Comparison of ENCODE assay signal across 11 cellular contexts in genomic region chr6:107080036-107080435, GRCh38. TPM values are rescaled to one million over a fixed set of nuclear protein-coding genes. Genes with fewer than 3 reads are reported as not detected.
DNase-seq lines count a peak whose midpoint lies in the region; FAIRE-seq and TF ChIP-seq lines count a peak whose summit lies in the region.
"Had no signal": no experiment of that assay in that cellular context is flagged by ENCODE, and none has a peak within 500 bp of the region (broad histone marks: within the 10 kb centered on the region; RNA-seq: fewer than 3 reads in every experiment).

No MANE protein-coding gene starts in this region.

- TF ChIP-seq CTCF in CD14-positive monocyte (IDR thresholded peaks at IDR 0.05) (peak; percentile 22), GM12872 (IDR thresholded peaks at IDR 0.05; ENCODE audit: insufficient read depth, low read depth, low read length) (peak; percentile 39; the same call in 2 of the 3 replicates), kidney (IDR thresholded peaks at IDR 0.05; ENCODE audit: borderline replicate concordance, extremely low read depth, insufficient read depth) (peak; percentile 7)

- peaks cover 0 to 12% (median 5%) of the 10 kb centered on the region in 7 donors for H3K9me3 Mint-ChIP-seq in CD14-positive monocyte

- H3K27ac Mint-ChIP-seq in CD14-positive monocyte = no peak overlapping the region

- peaks cover 0 to 2% of the 10 kb centered on the region in 2 donors for H3K36me3 Mint-ChIP-seq in CD14-positive monocyte

- H3K27ac ChIP-seq in kidney (ENCODE audit: low read depth in 2 of 2, low read length in 2 of 2) = no peak overlapping the region
- H3K27ac ChIP-seq: esophagus muscularis mucosa, psoas muscle had no signal

- intact Hi-C loops in CD14-positive monocyte (cut with micrococcal nuclease) = no loop called here
- intact Hi-C loops in kidney (cut with DNase I) = no loop called here

- FAIRE-seq in kidney (lab: Jason Lieb, UNC) = no peak

- no peak overlapping the region for H3K9ac ChIP-seq in kidney (ENCODE audit: low read length in 2 of 2)

- H3K9me3 ChIP-seq in kidney (ENCODE audit: control insufficient read depth in 1 of 2, low read length in 2 of 2) = no peaks in the 10 kb centered on the region
- H3K9me3 ChIP-seq: esophagus muscularis mucosa, psoas muscle had no signal

- no peak overlapping the region for H3K4me3 Mint-ChIP-seq in CD14-positive monocyte

- no peaks in the 10 kb centered on the region for H3K4me1 Mint-ChIP-seq in CD14-positive monocyte

- H3K4me3 ChIP-seq in kidney (ENCODE audit: low read length in 2 of 2) = no peak overlapping the region
- H3K4me3 ChIP-seq: esophagus muscularis mucosa, psoas muscle had no signal

- H3K27me3 Mint-ChIP-seq in CD14-positive monocyte (ENCODE audit: low read depth in 3 of 3) = no peaks in the 10 kb centered on the region

- in situ Hi-C loops in SK-MEL-5 (cut with HindIII; ENCODE audit: low pct_unique_long_range_greater_than_20kb, low sequenced_read_pairs) = no loop called here

- no peaks in the 10 kb centered on the region for H3K36me3 ChIP-seq in kidney (ENCODE audit: control insufficient read depth in 1 of 2, insufficient read depth in 2 of 2, low read length in 2 of 2)

- no peak for DNase-seq in CD14-positive monocyte (ENCODE audit: low spot score)
- peak; percentile 46 for DNase-seq in SK-MEL-5 (ENCODE audit: low read depth, low spot score)
- no peak for DNase-seq in kidney
- DNase-seq in hypothalamus (lab: John Stamatoyannopoulos, UW) = no peak
- DNase-seq in SK-N-DZ (ENCODE audit: low spot score) = no peak
- DNase-seq in DMS79 (lab: John Stamatoyannopoulos, UW) = no peak
- DNase-seq: activated CD4-positive, alpha-beta T cell treated with anti-CD3 and anti-CD28 coated beads for 1 hour; left colon; psoas muscle had no signal

- H3K4me1 ChIP-seq in kidney (ENCODE audit: control insufficient read depth in 1 of 2, insufficient read depth in 1 of 2, low read depth in 1 of 2, low read length in 2 of 2) = no peaks in the 10 kb centered on the region
- H3K4me1 ChIP-seq: esophagus muscularis mucosa, psoas muscle had no signal

RNA-seq across cellular contexts. Expression of gene BEND3, which starts 35.3 kb away (rescaled TPM):
- under 1 TPM; 0.17 to 0.24 TPM for polyA plus RNA-seq in CD14-positive monocyte
- total RNA-seq in SK-MEL-5 (2014; rRNA removed; shearing (Covaris generic)) = 3.1 TPM in 2 replicates
- 3.9 and 6.0 TPM in 2 replicates for polyA plus RNA-seq in SK-MEL-5 (2015; cell fraction: cytosol; rRNA removed)
- 2.0 and 3.4 TPM in 2 replicates for polyA plus RNA-seq in SK-MEL-5 (2015; cell fraction: nucleus; rRNA removed)
- 3.6 TPM for total RNA-seq in kidney
- 1.1 TPM for polyA plus RNA-seq in kidney (ENCODE audit: insufficient read depth, low read depth, low replicate concordance)
- polyA plus RNA-seq in SK-N-DZ (2014; cell fraction: cytosol; rRNA removed) = 6.8 and 7.4 TPM in 2 replicates
- polyA plus RNA-seq in SK-N-DZ (2014; cell fraction: nucleus; rRNA removed) = 6.6 and 11.9 TPM in 2 replicates

RNA-seq across cellular contexts. Expression of gene MTRES1, which starts 52.0 kb away (rescaled TPM):
- polyA plus RNA-seq in CD14-positive monocyte (1 to 10 TPM; 5.7 to 9.0 TPM), kidney (ENCODE audit: insufficient read depth, low read depth, low replicate concordance) (66.8 TPM)
- 15.4 and 25.3 TPM in 2 replicates for total RNA-seq in SK-MEL-5 (2014; rRNA removed; shearing (Covaris generic))
- 13.9 and 15.8 TPM in 2 replicates for polyA plus RNA-seq in SK-MEL-5 (2015; cell fraction: cytosol; rRNA removed)
- 14.9 and 17.3 TPM in 2 replicates for polyA plus RNA-seq in SK-MEL-5 (2015; cell fraction: nucleus; rRNA removed)
- total RNA-seq in kidney = 18.1 TPM
- 13.7 and 18.7 TPM in 2 replicates for polyA plus RNA-seq in SK-N-DZ (2014; cell fraction: cytosol; rRNA removed)
- polyA plus RNA-seq in SK-N-DZ (2014; cell fraction: nucleus; rRNA removed) = 5.1 and 10.9 TPM in 2 replicates
